In the genomic region with DNA sequence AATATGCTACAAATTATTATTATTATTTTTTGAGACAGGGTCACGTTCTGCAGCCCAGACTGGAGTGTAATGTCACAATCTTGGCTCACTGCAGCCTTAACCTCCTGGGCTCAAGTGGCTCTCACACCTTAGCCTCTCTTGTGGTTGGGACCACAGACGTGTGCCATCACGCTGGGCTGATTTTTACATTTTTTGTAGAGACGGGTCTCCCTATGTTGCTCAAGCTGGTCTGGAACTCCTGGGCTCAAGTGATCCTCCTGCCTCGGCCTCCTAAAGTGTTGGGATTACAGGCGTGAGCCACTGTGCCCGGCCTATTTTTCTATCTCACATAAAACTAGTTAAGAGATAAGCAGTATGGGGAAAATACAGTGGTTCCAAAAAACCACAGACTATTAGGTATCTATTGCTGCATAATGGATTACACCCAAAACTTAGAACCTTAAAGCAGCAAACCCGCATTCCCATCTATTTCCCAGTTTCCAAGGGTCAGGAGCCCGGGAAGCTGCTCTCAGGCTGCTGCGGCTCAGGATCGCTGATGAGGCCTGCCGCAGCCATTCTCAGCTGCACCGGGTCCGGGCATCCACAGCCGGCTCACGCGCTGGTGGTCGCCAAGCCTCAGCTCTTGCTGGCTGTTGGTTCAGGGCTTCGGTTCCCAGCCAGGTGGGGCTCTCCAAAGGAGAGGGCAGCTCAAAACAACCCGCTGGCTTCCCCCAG, we compare ENCODE assay signal across 8 cellular contexts.
DNase-seq lines count a peak whose midpoint lies in the region; ATAC-seq and TF ChIP-seq lines count a peak whose summit lies in the region.

No MANE protein-coding gene starts in this region.

- peak in 1 of 7 experiments; percentile 12 for TF ChIP-seq CTCF in stomach (IDR thresholded peaks at IDR 0.05)

- peaks cover 5% of the 10 kb centered on the region for H3K27me3 Mint-ChIP-seq in activated CD4-positive, alpha-beta memory T cell treated with anti-CD3 and anti-CD28 coated beads, Interleukin-2, amount 10 ng/mL, durations not matched to agents 7 days and 5 days

- CTCF ChIA-PET in activated CD4-positive, alpha-beta memory T cell treated with anti-CD3 and anti-CD28 coated beads, Interleukin-2, amount 10 ng/mL, durations not matched to agents 7 days and 5 days (lab: Charles Lee) = interaction anchor here (0.6 to 5.2 kb wide), 46 partner anchors 9 to 661 kb away, joined by 3 to 30 read pairs (median 4); no protein-coding TSS in a partner anchor

- H3K9me3 ChIP-seq in stomach = no peaks in the 10 kb centered on the region

- H3K9me3 Mint-ChIP-seq in activated CD4-positive, alpha-beta memory T cell treated with anti-CD3 and anti-CD28 coated beads, Interleukin-2, amount 10 ng/mL, durations not matched to agents 7 days and 5 days = no peaks in the 10 kb centered on the region

- H3K27ac Mint-ChIP-seq in activated CD4-positive, alpha-beta memory T cell treated with anti-CD3 and anti-CD28 coated beads, Interleukin-2, amount 10 ng/mL, durations not matched to agents 7 days and 5 days = no peak overlapping the region

- H3K36me3 Mint-ChIP-seq in activated CD4-positive, alpha-beta memory T cell treated with anti-CD3 and anti-CD28 coated beads, Interleukin-2, amount 10 ng/mL, durations not matched to agents 7 days and 5 days (ENCODE audit: low read depth) = no peaks in the 10 kb centered on the region

- H3K4me1 Mint-ChIP-seq in activated CD4-positive, alpha-beta memory T cell treated with anti-CD3 and anti-CD28 coated beads, Interleukin-2, amount 10 ng/mL, durations not matched to agents 7 days and 5 days = peaks cover 16% of the 10 kb centered on the region

- TF ChIP-seq EP300 in stomach (IDR thresholded peaks at IDR 0.05) = no peak

- intact Hi-C loops in stomach (cut with DNase I; ENCODE audit: low total_unique reads) = loop anchor here (10.0 kb wide), 2 partner anchors 160 to 190 kb away; no protein-coding TSS in a partner anchor

- H3K4me3 ChIP-seq in iPS-11a (ENCODE audit: low read depth, low read length) (peak overlapping the region; percentile 79), stomach (peak overlapping the region; percentile 53 to 74 (median 62))

- no peaks in the 10 kb centered on the region for H3K27me3 ChIP-seq in stomach

- H3K36me3 ChIP-seq in stomach = no peaks in the 10 kb centered on the region

- peaks cover 15 to 24% (median 17%) of the 10 kb centered on the region in 4 donors for H3K4me1 ChIP-seq in stomach

- peak overlapping the region in 1 of 5 donors; percentile 69 for H3K27ac ChIP-seq in stomach

- H3K4me3 Mint-ChIP-seq in activated CD4-positive, alpha-beta memory T cell treated with anti-CD3 and anti-CD28 coated beads, Interleukin-2, amount 10 ng/mL, durations not matched to agents 7 days and 5 days = peak overlapping the region; percentile 90

- POLR2A ChIA-PET in activated CD4-positive, alpha-beta memory T cell treated with anti-CD3 and anti-CD28 coated beads, Interleukin-2, amount 10 ng/mL, durations not matched to agents 7 days and 5 days (lab: Charles Lee) = interaction anchor here (1.0 to 1.1 kb wide), 3 partner anchors 173 to 359 kb away, joined by 3 to 6 read pairs (median 3); no protein-coding TSS in a partner anchor

- no peak for ATAC-seq in HG02588 (IDR thresholded peaks at IDR 0.05; ENCODE audit: unreplicated experiment)

- 38 to 63% (median 44%) methylated on average over 15 to 20 of the region's 20 CpGs for WGBS in stomach, 5 donors

- DNase-seq in NK-92 treated with Interleukin-12 subunit alpha and Interleukin-12 subunit beta, amount 100 ng/mL, for 24 hours (lab: John Stamatoyannopoulos, UW) = peak; percentile 25
- DNase-seq in NK-92 (lab: John Stamatoyannopoulos, UW; ENCODE audit: unreplicated experiment) (no peak), stomach (no peak), NCI-H1436 (lab: John Stamatoyannopoulos, UW) (no peak), NCI-H2029 (lab: John Stamatoyannopoulos, UW) (no peak)
- no peak for DNase-seq in activated CD4-positive, alpha-beta memory T cell treated with anti-CD3 and anti-CD28 coated beads, Interleukin-2, amount 10 ng/mL, durations not matched to agents 7 days and 5 days

- TF ChIP-seq POLR2A in stomach (IDR thresholded peaks at IDR 0.05) = no peak
